ENCODE assay signal across 1 cellular context in genomic region chr16:63324306-63324705, GRCh38.
TF ChIP-seq lines count a peak whose summit lies in the region.

No MANE protein-coding gene starts in this region.

TF ChIP-seq in SK-N-SH treated with all-trans-retinoic acid at 6 μM for 48 hours, 23 proteins besides CTCF, POLR2A, EP300 and RAD21 (continued from another document):
- no peak for TF ChIP-seq CSRNP3 (CRISPR knock-in tag; IDR thresholded peaks at IDR 0.05)
- TF ChIP-seq ARNTL (CRISPR knock-in tag; IDR thresholded peaks at IDR 0.05; ENCODE audit: borderline replicate concordance, low read depth), result no peak
- no peak for TF ChIP-seq ZFP3 (CRISPR knock-in tag; IDR thresholded peaks at IDR 0.05)
- TF ChIP-seq CSDC2 (CRISPR knock-in tag; IDR thresholded peaks at IDR 0.05), result no peak
- no peak for TF ChIP-seq ZNF70 (CRISPR knock-in tag; IDR thresholded peaks at IDR 0.05)
- TF ChIP-seq ZNF565 (CRISPR knock-in tag; conservative IDR thresholded peaks at IDR 0.05; ENCODE audit: low read depth), result no peak
- TF ChIP-seq PATZ1 (CRISPR knock-in tag; IDR thresholded peaks at IDR 0.05; ENCODE audit: borderline replicate concordance), result no peak
